8 cellular contexts compared by ENCODE assay signal in genomic region chr11:6667733-6668374, GRCh38. TPM values are rescaled to one million over a fixed set of nuclear protein-coding genes. Genes with fewer than 3 reads are reported as not detected.
DNase-seq lines count a peak whose midpoint lies in the region; ATAC-seq and TF ChIP-seq lines count a peak whose summit lies in the region.

No MANE protein-coding gene starts in this region.

- H3K4me2 ChIP-seq in GM23248 (ENCODE audit: unreplicated experiment) (no peak overlapping the region), mesenchymal stem cell (ENCODE audit: low read length, poor library complexity, severe bottlenecking) (no peak overlapping the region)

- H3K4ac ChIP-seq in mesenchymal stem cell (ENCODE audit: low read depth in 1 of 2, low read length in 2 of 2): no peak overlapping the region

- TF ChIP-seq POLR2A in breast epithelium (IDR thresholded peaks at IDR 0.05) (no peak), ovary (IDR thresholded peaks at IDR 0.05) (no peak)

- H3K23ac ChIP-seq in mesenchymal stem cell (ENCODE audit: low read length in 2 of 2): no peak overlapping the region

- H2BK15ac ChIP-seq in mesenchymal stem cell (ENCODE audit: low read depth, poor library complexity, severe bottlenecking): no peak overlapping the region

- H2BK5ac ChIP-seq in mesenchymal stem cell (ENCODE audit: low read depth, low read length, poor library complexity, severe bottlenecking): no peak overlapping the region

- H3F3A ChIP-seq in GM23248 (ENCODE audit: insufficient read depth): no peaks in the 10 kb centered on the region

- H3K4me1 ChIP-seq in GM23248 (ENCODE audit: insufficient read depth) (peaks cover 8% of the 10 kb centered on the region; the same call in 1 of the 2 replicates), breast epithelium (no peaks in the 10 kb centered on the region), mesenchymal stem cell (ENCODE audit: control insufficient read depth, insufficient read depth, low read depth, low read length) (no peaks in the 10 kb centered on the region), ovary (ENCODE audit: insufficient read depth) (no peaks in the 10 kb centered on the region)

- H2AK5ac ChIP-seq in mesenchymal stem cell (ENCODE audit: low read length, severe bottlenecking): no peak overlapping the region

- H2BK12ac ChIP-seq in mesenchymal stem cell (ENCODE audit: low read length in 2 of 2): no peak overlapping the region

- ATAC-seq in HG02884 (IDR thresholded peaks at IDR 0.05; ENCODE audit: unreplicated experiment): no peak

- H3K14ac ChIP-seq in mesenchymal stem cell (ENCODE audit: low read length in 2 of 2): no peak overlapping the region

- no peaks in the 10 kb centered on the region for H3K9me2 ChIP-seq in GM23248 (ENCODE audit: insufficient read depth)

- H3K9ac ChIP-seq in GM23248 (no peak overlapping the region), mesenchymal stem cell (ENCODE audit: low read length) (no peak overlapping the region)

- peak overlapping the region; percentile 5 for H2BK120ac ChIP-seq in mesenchymal stem cell (ENCODE audit: low read depth, low read length)

- 43 to 44% methylated on average over 3 of the region's 3 CpGs for WGBS in GM23248 (ENCODE audit: low coverage in 1 of 2, low lambda C conversion rate in 2 of 2, missing lambda C conversion rate in 2 of 2), 2 experiments
- WGBS in mesenchymal stem cell: 100% methylated on average over 1 of the region's 3 CpGs
- 65 to 67% (median 66%) methylated on average over 3 of the region's 3 CpGs for WGBS in ovary, 3 donors

- peak; percentile 60 for DNase-seq in DMS53 (lab: John Stamatoyannopoulos, UW)
- no peak for DNase-seq in DMS53 treated with DMSO at 0.1 percent for 48 hours (lab: John Stamatoyannopoulos, UW; ENCODE audit: unreplicated experiment)
- DNase-seq in GM23248: peak; percentile 60
- peak; percentile 29 for DNase-seq in OCI-M1 (lab: John Stamatoyannopoulos, UW)
- no peak for DNase-seq in breast epithelium (ENCODE audit: low spot score in 2 of 2)
- peak; percentile 47 for DNase-seq in mesenchymal stem cell
- DNase-seq in ovary: no peak

- H3K27ac ChIP-seq in GM23248 (no peak overlapping the region), breast epithelium (no peak overlapping the region), mesenchymal stem cell (ENCODE audit: low read length, poor library complexity, severe bottlenecking) (no peak overlapping the region), ovary (no peak overlapping the region)

- H3K79me1 ChIP-seq in mesenchymal stem cell (replicated peaks; ENCODE audit: low read length, poor library complexity, severe bottlenecking): no peaks in the 10 kb centered on the region

- H4K91ac ChIP-seq in mesenchymal stem cell (ENCODE audit: low read length): no peak overlapping the region

- intact Hi-C loops in breast epithelium (cut with DNase I; ENCODE audit: low total_unique reads): no loop called here
- intact Hi-C loops in ovary (cut with DNase I): no loop called here

- H3K4me3 ChIP-seq in GM23248 (no peak overlapping the region), breast epithelium (no peak overlapping the region), mesenchymal stem cell (ENCODE audit: insufficient read depth in 1 of 2, low read depth in 1 of 2, low read length in 2 of 2) (no peak overlapping the region), ovary (no peak overlapping the region)

- no peak overlapping the region for H3K18ac ChIP-seq in mesenchymal stem cell (ENCODE audit: low read depth in 1 of 2, low read length in 2 of 2)

- no peaks in the 10 kb centered on the region for H3K79me2 ChIP-seq in GM23248 (ENCODE audit: insufficient read depth)

- H2AFZ ChIP-seq in GM23248 (peak overlapping the region; percentile 49; the same call in 1 of the 2 replicates), mesenchymal stem cell (ENCODE audit: low read depth, low read length) (no peak overlapping the region)

- TF ChIP-seq CTCF in breast epithelium (IDR thresholded peaks at IDR 0.05): peak; percentile 24 to 55 (median 36)
- peak in 1 of 3 donors; percentile 12 for TF ChIP-seq CTCF in ovary (IDR thresholded peaks at IDR 0.05)

- no peak for TF ChIP-seq EP300 in ovary (IDR thresholded peaks at IDR 0.05)

- no peaks in the 10 kb centered on the region for H3K9me3 ChIP-seq in GM23248 (ENCODE audit: low read depth)
- no peaks in the 10 kb centered on the region for H3K9me3 ChIP-seq in breast epithelium
- no peaks in the 10 kb centered on the region for H3K9me3 ChIP-seq in mesenchymal stem cell (ENCODE audit: control insufficient read depth, low read length)
- H3K9me3 ChIP-seq in ovary: no peaks in the 10 kb centered on the region

- no peaks in the 10 kb centered on the region for H3K27me3 ChIP-seq in GM23248 (replicated peaks; ENCODE audit: insufficient read depth)
- no peaks in the 10 kb centered on the region for H3K27me3 ChIP-seq in breast epithelium
- H3K27me3 ChIP-seq in mesenchymal stem cell (ENCODE audit: control insufficient read depth in 1 of 2, insufficient read depth in 1 of 2, low read length in 2 of 2): no peaks in the 10 kb centered on the region
- H3K27me3 ChIP-seq in ovary: no peaks in the 10 kb centered on the region

- in situ Hi-C loops in GM23248 (cut with MboI): no loop called here

- H3K36me3 ChIP-seq in GM23248 (ENCODE audit: low read depth) (no peaks in the 10 kb centered on the region), breast epithelium (no peaks in the 10 kb centered on the region), mesenchymal stem cell (ENCODE audit: control insufficient read depth in 1 of 2, insufficient read depth in 2 of 2, low read depth in 1 of 2, low read length in 2 of 2) (no peaks in the 10 kb centered on the region), ovary (no peaks in the 10 kb centered on the region)

- H4K20me1 ChIP-seq in GM23248 (ENCODE audit: insufficient read depth): no peaks in the 10 kb centered on the region

- no peak overlapping the region for H4K8ac ChIP-seq in mesenchymal stem cell (ENCODE audit: low read length)

RNA-seq across cellular contexts. Expression of gene DCHS1, which starts 12.2 kb away (rescaled TPM):
- total RNA-seq in GM23248 (2014; rRNA removed; shearing (Covaris generic)): 5.8 and 6.4 TPM in 2 replicates
- 0.86 and 1.1 TPM in 2 replicates for polyA plus RNA-seq in GM23248 (2016; fragmentation: Nextera tagmentation; extraction: Ambion mirVana)
- 10 to 100 TPM in 2 of 3 donors, 1 to 10 TPM in 1; 7.2 to 18.0 (median 13.8) TPM for total RNA-seq in breast epithelium
- polyA plus RNA-seq in mesenchymal stem cell (2013, experiment 1 of 2): 13.2 TPM
- polyA plus RNA-seq in mesenchymal stem cell (2013, experiment 2 of 2): 12.1 TPM
- total RNA-seq in ovary: 10 to 100 TPM; 14.8 to 36.8 (median 23.0) TPM
- 10 to 100 TPM in 1 of 2 donors, 1 to 10 TPM in 1; 5.2 to 20.2 TPM for polyA plus RNA-seq in ovary

RNA-seq across cellular contexts. Expression of gene MRPL17, which starts 15.3 kb away (rescaled TPM):
- total RNA-seq in GM23248 (2014; rRNA removed; shearing (Covaris generic)): 53.5 and 104 TPM in 2 replicates
- polyA plus RNA-seq in GM23248 (2016; fragmentation: Nextera tagmentation; extraction: Ambion mirVana) (107 and 114 TPM in 2 replicates), ovary (10 to 100 TPM; 28.2 to 30.1 TPM)
- total RNA-seq in breast epithelium (10 to 100 TPM; 16.8 to 25.2 (median 18.9) TPM), ovary (10 to 100 TPM; 23.0 to 37.9 (median 30.7) TPM)
- polyA plus RNA-seq in mesenchymal stem cell (2013, experiment 1 of 2): 92.8 TPM
- polyA plus RNA-seq in mesenchymal stem cell (2013, experiment 2 of 2): 88.9 TPM

RNA-seq across cellular contexts. Expression of gene TPP1, which starts 48.6 kb away (rescaled TPM):
- 37.6 and 47.6 TPM in 2 replicates for total RNA-seq in GM23248 (2014; rRNA removed; shearing (Covaris generic))
- polyA plus RNA-seq in GM23248 (2016; fragmentation: Nextera tagmentation; extraction: Ambion mirVana) (65.2 and 66.3 TPM in 2 replicates), ovary (100 to 1,000 TPM in 1 of 2 donors, 10 to 100 TPM in 1; 40.5 to 360 TPM)
- total RNA-seq in breast epithelium (10 to 100 TPM; 27.2 to 71.4 (median 38.2) TPM), ovary (10 to 100 TPM; 21.0 to 71.8 (median 58.2) TPM)
- 425 TPM for polyA plus RNA-seq in mesenchymal stem cell (2013, experiment 1 of 2)
- 399 TPM for polyA plus RNA-seq in mesenchymal stem cell (2013, experiment 2 of 2)

RNA-seq across cellular contexts. Expression of gene TAF10, which starts 55.8 kb away (rescaled TPM):
- total RNA-seq in GM23248 (2014; rRNA removed; shearing (Covaris generic)): 35.5 and 67.9 TPM in 2 replicates
- polyA plus RNA-seq in GM23248 (2016; fragmentation: Nextera tagmentation; extraction: Ambion mirVana): 171 and 172 TPM in 2 replicates
- 10 to 100 TPM; 45.4 to 82.6 (median 54.7) TPM for total RNA-seq in breast epithelium
- 187 TPM for polyA plus RNA-seq in mesenchymal stem cell (2013, experiment 1 of 2)
- 195 TPM for polyA plus RNA-seq in mesenchymal stem cell (2013, experiment 2 of 2)
- 100 to 1,000 TPM in 2 of 7 donors, 10 to 100 TPM in 5; 45.1 to 109 (median 76.8) TPM for total RNA-seq in ovary
- polyA plus RNA-seq in ovary: 100 to 1,000 TPM in 1 of 2 donors, 10 to 100 TPM in 1; 40.0 to 183 TPM

Comparison
In these comparisons a context has a peak if more than half of its experiments do, and no peak if none do; other contexts are left out.
1. DNase-seq: peak in DMS53 (single experiment), GM23248 (single experiment), OCI-M1 (single experiment) and mesenchymal stem cell (single experiment); none in DMS53 treated with DMSO at 0.1 percent for 48 hours (single experiment), breast epithelium (0 of 2) and ovary (0 of 5).